Comparison of ENCODE assay signal across 9 cellular contexts in the genomic region with DNA sequence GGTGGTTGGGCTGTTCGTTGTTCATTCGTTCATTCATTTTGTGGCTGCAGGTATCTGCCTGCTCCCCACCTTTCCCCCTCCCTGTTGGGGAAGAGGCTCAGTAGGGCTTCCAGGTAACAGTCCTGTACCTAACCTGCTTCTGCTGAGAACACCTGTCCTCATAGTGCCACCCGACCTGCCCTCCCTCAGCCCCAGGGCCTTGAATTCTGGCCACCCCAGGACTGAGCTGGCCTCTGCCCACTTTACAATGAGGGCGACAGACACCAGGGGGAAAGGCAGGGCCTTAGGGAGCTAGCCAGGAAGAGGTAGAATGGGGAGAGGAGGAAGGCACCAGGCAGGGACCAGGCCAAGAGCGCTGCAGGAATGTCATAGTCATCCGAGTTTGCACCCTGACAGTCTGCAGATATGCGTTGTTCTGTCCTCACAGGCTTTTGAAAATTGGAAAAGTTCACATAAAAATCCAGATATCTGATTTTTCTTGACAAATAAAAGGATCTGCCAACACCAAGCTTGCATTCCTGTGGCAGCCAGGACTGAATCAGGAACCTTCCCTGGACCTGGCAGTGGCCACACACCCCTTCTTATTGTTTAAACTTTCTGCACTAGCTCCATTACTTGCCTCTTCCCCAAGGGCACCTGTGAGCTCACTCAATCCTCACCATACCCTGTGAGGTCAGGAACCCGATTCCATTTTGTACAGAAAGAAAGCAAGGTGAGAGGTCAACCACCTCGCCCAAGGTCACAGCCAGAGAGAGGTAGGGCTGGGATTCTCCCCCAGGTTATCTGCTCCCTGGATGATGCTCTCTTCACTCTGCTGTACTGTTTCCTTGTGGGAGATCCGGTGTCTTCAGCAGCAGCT. TPM values are rescaled to one million over a fixed set of nuclear protein-coding genes. Genes with fewer than 3 reads are reported as not detected.
DNase-seq lines count a peak whose midpoint lies in the region; ATAC-seq, FAIRE-seq and TF ChIP-seq lines count a peak whose summit lies in the region.
"Had no signal": no experiment of that assay in that cellular context is flagged by ENCODE, and none has a peak within 500 bp of the region (broad histone marks: within the 10 kb centered on the region; RNA-seq: fewer than 3 reads in every experiment).

No MANE protein-coding gene starts in this region.

- H3K4me3 Mint-ChIP-seq in Caco-2 (ENCODE audit: unreplicated experiment) (no peak overlapping the region), glutamatergic neuron (ENCODE audit: unreplicated experiment) (no peak overlapping the region), type B pancreatic cell (no peak overlapping the region)
- H3K4me3 Mint-ChIP-seq in activated CD8-positive, alpha-beta T cell treated with anti-CD3 and anti-CD28 coated beads for 36 hours, result peak overlapping the region; percentile 50

- DNase-seq in Caco-2 (no peak), glutamatergic neuron (no peak), psoas muscle (no peak), COLO829 (ENCODE audit: low spot score) (no peak), type B pancreatic cell (ENCODE audit: extremely low spot score, unreplicated experiment) (no peak), D721Med (ENCODE audit: insufficient read length, low spot score) (no peak), GM13976 (ENCODE audit: low spot score) (no peak)
- DNase-seq in activated CD8-positive, alpha-beta T cell treated with anti-CD3 and anti-CD28 coated beads for 36 hours, result no peak
- DNase-seq: DND-41 had no signal

- H3K9me3 ChIP-seq in Caco-2 (peaks cover 5% of the 10 kb centered on the region; the same call in 1 of the 2 replicates), psoas muscle (no peaks in the 10 kb centered on the region)

- BruUV-seq in Caco-2 (replicated peaks; lab: Mats Ljungman, UMichigan), result no TSS peak

- no peaks in the 10 kb centered on the region for H3K36me3 ChIP-seq in Caco-2 (ENCODE audit: control insufficient read depth, insufficient read depth, low read length)
- no peaks in the 10 kb centered on the region for H3K36me3 ChIP-seq in psoas muscle (ENCODE audit: insufficient read depth in 1 of 2, low read depth in 1 of 2)

- no peak overlapping the region for H3K4me3 ChIP-seq in Caco-2 (ENCODE audit: low read depth, low read length)
- H3K4me3 ChIP-seq in psoas muscle, result peak overlapping the region; percentile 69

- no peaks in the 10 kb centered on the region for H3K36me3 Mint-ChIP-seq in Caco-2 (ENCODE audit: insufficient read depth, unreplicated experiment)
- H3K36me3 Mint-ChIP-seq in activated CD8-positive, alpha-beta T cell treated with anti-CD3 and anti-CD28 coated beads for 36 hours (ENCODE audit: low read depth), result peaks cover 4% of the 10 kb centered on the region
- H3K36me3 Mint-ChIP-seq in glutamatergic neuron (ENCODE audit: unreplicated experiment), result peaks cover 6% of the 10 kb centered on the region
- no peaks in the 10 kb centered on the region for H3K36me3 Mint-ChIP-seq in type B pancreatic cell

- 89 to 94% (median 93%) methylated on average over 10 of the region's 10 CpGs for WGBS in psoas muscle, 3 donors

- in situ Hi-C loops in GM13976 (cut with MboI; ENCODE audit: low sequenced_read_pairs, unreplicated experiment), result no loop called here

- H3K27me3 Mint-ChIP-seq in Caco-2 (ENCODE audit: insufficient read depth, unreplicated experiment) (no peaks in the 10 kb centered on the region), glutamatergic neuron (ENCODE audit: unreplicated experiment) (no peaks in the 10 kb centered on the region), type B pancreatic cell (peaks cover 12% of the 10 kb centered on the region)
- no peaks in the 10 kb centered on the region for H3K27me3 Mint-ChIP-seq in activated CD8-positive, alpha-beta T cell treated with anti-CD3 and anti-CD28 coated beads for 36 hours

- peak; percentile 14 for ATAC-seq in activated CD8-positive, alpha-beta T cell treated with anti-CD3 and anti-CD28 coated beads for 36 hours
- peak in 1 of 4 donors; percentile 4 for ATAC-seq in psoas muscle

- intact Hi-C loops in Caco-2 (cut with micrococcal nuclease; ENCODE audit: unreplicated experiment) (no loop called here), psoas muscle (cut with DNase I) (no loop called here)
- intact Hi-C loops in activated CD8-positive, alpha-beta T cell treated with anti-CD3 and anti-CD28 coated beads for 36 hours (cut with micrococcal nuclease), result no loop called here

- no peaks in the 10 kb centered on the region for H3K27me3 ChIP-seq in Caco-2 (replicated peaks; ENCODE audit: control insufficient read depth, insufficient read depth, low read length)
- H3K27me3 ChIP-seq in psoas muscle (ENCODE audit: insufficient read depth in 3 of 3, low read length in 2 of 3), result no peaks in the 10 kb centered on the region

- TF ChIP-seq CTCF in Caco-2 (IDR thresholded peaks at IDR 0.05; ENCODE audit: insufficient read depth in 1 of 2, low read depth in 1 of 2, low read length in 1 of 2, severe bottlenecking in 1 of 2, unreplicated experiment in 1 of 2), result no peak
- TF ChIP-seq CTCF in activated CD8-positive, alpha-beta T cell treated with anti-CD3 and anti-CD28 coated beads for 36 hours (IDR thresholded peaks at IDR 0.05), result no peak
- TF ChIP-seq CTCF in glutamatergic neuron (IDR thresholded peaks at IDR 0.05; ENCODE audit: partially characterized antibody, unreplicated experiment), result no peak
- no peak for TF ChIP-seq CTCF in psoas muscle (IDR thresholded peaks at IDR 0.05)
- TF ChIP-seq CTCF in type B pancreatic cell (conservative IDR thresholded peaks at IDR 0.05), result no peak
- TF ChIP-seq CTCF in D721Med (IDR thresholded peaks at IDR 0.05; ENCODE audit: insufficient read depth, missing control alignments), result no peak
- TF ChIP-seq CTCF in GM13976 (IDR thresholded peaks at IDR 0.05; ENCODE audit: borderline replicate concordance, control extremely low read depth, extremely low read depth, insufficient read depth, missing control alignments), result no peak

- peak overlapping the region; percentile 62 for H3K27ac ChIP-seq in psoas muscle

- H3K4me1 ChIP-seq in Caco-2, result peaks cover 27% of the 10 kb centered on the region
- peaks cover 13% of the 10 kb centered on the region for H3K4me1 ChIP-seq in psoas muscle

- H3K9me3 Mint-ChIP-seq in Caco-2 (ENCODE audit: unreplicated experiment), result no peaks in the 10 kb centered on the region
- H3K9me3 Mint-ChIP-seq in activated CD8-positive, alpha-beta T cell treated with anti-CD3 and anti-CD28 coated beads for 36 hours, result peaks cover 4% of the 10 kb centered on the region
- H3K9me3 Mint-ChIP-seq in glutamatergic neuron (ENCODE audit: unreplicated experiment), result peaks cover 8% of the 10 kb centered on the region
- H3K9me3 Mint-ChIP-seq in type B pancreatic cell, result peaks cover 8% of the 10 kb centered on the region

- peaks cover 27% of the 10 kb centered on the region for H3K4me1 Mint-ChIP-seq in Caco-2 (ENCODE audit: low read depth, unreplicated experiment)
- H3K4me1 Mint-ChIP-seq in activated CD8-positive, alpha-beta T cell treated with anti-CD3 and anti-CD28 coated beads for 36 hours (ENCODE audit: low read depth), result peaks cover 14% of the 10 kb centered on the region
- H3K4me1 Mint-ChIP-seq in glutamatergic neuron (ENCODE audit: low read depth, unreplicated experiment), result peaks cover 2% of the 10 kb centered on the region
- peaks cover 12% of the 10 kb centered on the region for H3K4me1 Mint-ChIP-seq in type B pancreatic cell (ENCODE audit: unreplicated experiment)

- POLR2A ChIA-PET in Caco-2 (lab: Charles Lee), result interaction anchor here (0.6 to 1.7 kb wide), 2 partner anchors 13 to 16 kb away, joined by 4 to 6 read pairs; no protein-coding TSS in a partner anchor
- POLR2A ChIA-PET in activated CD8-positive, alpha-beta T cell treated with anti-CD3 and anti-CD28 coated beads for 36 hours (lab: Charles Lee), result interaction anchor here (0.6 to 1.3 kb wide), 3 partner anchors 9 to 17 kb away, joined by 3 to 6 read pairs (median 4); no protein-coding TSS in a partner anchor

- CTCF ChIA-PET in Caco-2 (lab: Charles Lee), result interaction anchor here (0.6 to 1.6 kb wide), 5 partner anchors 11 to 707 kb away, joined by 3 to 12 read pairs (median 6); no protein-coding TSS in a partner anchor
- CTCF ChIA-PET in activated CD8-positive, alpha-beta T cell treated with anti-CD3 and anti-CD28 coated beads for 36 hours (lab: Charles Lee), result interaction anchor here (0.9 to 2.0 kb wide), 6 partner anchors 13 to 54 kb away, joined by 3 to 11 read pairs (median 6); no protein-coding TSS in a partner anchor

- no peak for FAIRE-seq in D721Med (lab: Jason Lieb, UNC)

- H3K27ac Mint-ChIP-seq in Caco-2 (ENCODE audit: unreplicated experiment) (peak overlapping the region; percentile 51), glutamatergic neuron (ENCODE audit: unreplicated experiment) (peak overlapping the region; percentile 28), type B pancreatic cell (no peak overlapping the region)
- peak overlapping the region; percentile 66 for H3K27ac Mint-ChIP-seq in activated CD8-positive, alpha-beta T cell treated with anti-CD3 and anti-CD28 coated beads for 36 hours

RNA-seq across cellular contexts. Expression of a gene that starts 35.3 kb away (rescaled TPM):
- total RNA-seq in Caco-2 (2022) (84.9 and 89.5 TPM in 2 replicates), glutamatergic neuron (ENCODE audit: unreplicated experiment) (54.2 TPM), psoas muscle (100 to 1,000 TPM; 200 to 269 (median 257) TPM), type B pancreatic cell (ENCODE audit: low replicate concordance) (54.6 and 63.4 TPM in 2 replicates)
- 10 to 100 TPM; 54.6 to 59.2 TPM for total RNA-seq in activated CD8-positive, alpha-beta T cell treated with anti-CD3 and anti-CD28 coated beads for 36 hours
- polyA plus RNA-seq in psoas muscle, result 100 to 1,000 TPM; 400 to 716 (median 536) TPM
